In genomic region chr12:103441437-103442186, GRCh38 we compare ENCODE assay signal across 9 cellular contexts. TPM values are rescaled to one million over a fixed set of nuclear protein-coding genes. Genes with fewer than 3 reads are reported as not detected.
DNase-seq lines count a peak whose midpoint lies in the region; ATAC-seq and TF ChIP-seq lines count a peak whose summit lies in the region.
"Had no signal": no experiment of that assay in that cellular context is flagged by ENCODE, and none has a peak within 500 bp of the region (broad histone marks: within the 10 kb centered on the region; RNA-seq: fewer than 3 reads in every experiment).

No MANE protein-coding gene starts in this region.

- peak overlapping the region; percentile 96 for H3K27ac Mint-ChIP-seq in CD4-positive, alpha-beta T cell
- H3K27ac Mint-ChIP-seq in activated CD4-positive, alpha-beta T cell treated with anti-CD3 and anti-CD28 coated beads, Interleukin-2, amount 10 ng/mL, durations not matched to agents 7 days and 5 days, result peak overlapping the region; percentile 96

- H3K27me3 Mint-ChIP-seq in CD4-positive, alpha-beta T cell, result no peaks in the 10 kb centered on the region
- H3K27me3 Mint-ChIP-seq in activated CD4-positive, alpha-beta T cell treated with anti-CD3 and anti-CD28 coated beads, Interleukin-2, amount 10 ng/mL, durations not matched to agents 7 days and 5 days, result no peaks in the 10 kb centered on the region

- ATAC-seq in CD4-positive, alpha-beta T cell (ENCODE audit: poor library complexity), result peak; percentile 92
- peak; percentile 99 for ATAC-seq in HG03108 (IDR thresholded peaks at IDR 0.05; ENCODE audit: unreplicated experiment)

- POLR2A ChIA-PET in CD4-positive, alpha-beta T cell (lab: Charles Lee), result interaction anchor here (0.7 to 1.4 kb wide), 3 partner anchors 15 to 54 kb away, joined by 3 to 6 read pairs (median 3); no protein-coding TSS in a partner anchor
- POLR2A ChIA-PET in activated CD4-positive, alpha-beta T cell treated with anti-CD3 and anti-CD28 coated beads, Interleukin-2, amount 10 ng/mL, durations not matched to agents 7 days and 5 days (lab: Charles Lee), result interaction anchor here (0.7 kb wide), 1 partner anchor 30 kb away, joined by 3 read pairs; no protein-coding TSS in a partner anchor

- H3K27me3 ChIP-seq in CD4-positive, alpha-beta T cell (ENCODE audit: control insufficient read depth, insufficient read depth, low read length), result no peaks in the 10 kb centered on the region

- CTCF ChIA-PET in CD4-positive, alpha-beta T cell (lab: Charles Lee), result no interaction called here
- CTCF ChIA-PET in activated CD4-positive, alpha-beta T cell treated with anti-CD3 and anti-CD28 coated beads, Interleukin-2, amount 10 ng/mL, durations not matched to agents 7 days and 5 days (lab: Charles Lee), result no interaction called here

- intact Hi-C loops in CD4-positive, alpha-beta T cell (cut with DNase I, micrococcal nuclease), result no loop called here

- no peak for TF ChIP-seq CTCF in CD4-positive, alpha-beta T cell (IDR thresholded peaks at IDR 0.05)

- H3K9me3 ChIP-seq in CD4-positive, alpha-beta T cell (ENCODE audit: control insufficient read depth, low read length), result no peaks in the 10 kb centered on the region

- peak overlapping the region; percentile 88 for H3K4me3 Mint-ChIP-seq in CD4-positive, alpha-beta T cell
- H3K4me3 Mint-ChIP-seq in activated CD4-positive, alpha-beta T cell treated with anti-CD3 and anti-CD28 coated beads, Interleukin-2, amount 10 ng/mL, durations not matched to agents 7 days and 5 days, result peak overlapping the region; percentile 62

- peaks cover 23% of the 10 kb centered on the region for H3K4me1 Mint-ChIP-seq in CD4-positive, alpha-beta T cell (ENCODE audit: low read depth)
- H3K4me1 Mint-ChIP-seq in activated CD4-positive, alpha-beta T cell treated with anti-CD3 and anti-CD28 coated beads, Interleukin-2, amount 10 ng/mL, durations not matched to agents 7 days and 5 days, result peaks cover 20% of the 10 kb centered on the region

- DNase-seq in CD4-positive, alpha-beta T cell, result peak in 8 of 10 experiments; percentile 5 to 37 (median 10)
- DNase-seq in GM19238 (ENCODE audit: insufficient read length, low spot score), result peak; percentile 66
- peak; percentile 37 for DNase-seq in activated CD4-positive, alpha-beta T cell treated with anti-CD3 and anti-CD28 coated beads, Interleukin-2, amount 10 ng/mL, durations not matched to agents 7 days and 5 days
- peak; percentile 27 for DNase-seq in stimulated activated CD4-positive, alpha-beta T cell treated with anti-CD3 and anti-CD28 coated beads, Interleukin-4, amount 100 ng/mL, for 24 hours
- no peak for DNase-seq in inferior parietal cortex (ENCODE audit: extremely low spot score)
- no peak for DNase-seq in COLO829 (ENCODE audit: low spot score)
- no peak for DNase-seq in DMS153 (lab: John Stamatoyannopoulos, UW)

- H3K36me3 Mint-ChIP-seq in CD4-positive, alpha-beta T cell (ENCODE audit: low read depth), result peaks cover 10% of the 10 kb centered on the region
- peaks cover 3% of the 10 kb centered on the region for H3K36me3 Mint-ChIP-seq in activated CD4-positive, alpha-beta T cell treated with anti-CD3 and anti-CD28 coated beads, Interleukin-2, amount 10 ng/mL, durations not matched to agents 7 days and 5 days (ENCODE audit: low read depth)

- H3K9me3 Mint-ChIP-seq in CD4-positive, alpha-beta T cell, result no peaks in the 10 kb centered on the region
- peaks cover 2% of the 10 kb centered on the region for H3K9me3 Mint-ChIP-seq in activated CD4-positive, alpha-beta T cell treated with anti-CD3 and anti-CD28 coated beads, Interleukin-2, amount 10 ng/mL, durations not matched to agents 7 days and 5 days

- peak overlapping the region; percentile 46 for H3K27ac ChIP-seq in CD4-positive, alpha-beta T cell (ENCODE audit: low read depth, low read length)

RNA-seq across cellular contexts. Expression of gene C12orf42, which starts 54.2 kb away (rescaled TPM):
- 1 to 10 TPM; 3.9 to 4.8 TPM for total RNA-seq in CD4-positive, alpha-beta T cell
- 1 to 10 TPM in 1 of 2 experiments, under 1 TPM in 1; 0.57 to 1.0 TPM for total RNA-seq in activated CD4-positive, alpha-beta T cell treated with anti-CD3 and anti-CD28 coated beads, Interleukin-2, amount 10 ng/mL, durations not matched to agents 7 days and 5 days
- total RNA-seq: lung had no signal

Comparison
In these comparisons a context has a peak if more than half of its experiments do, and no peak if none do; other contexts are left out.
1. DNase-seq: peak in CD4-positive, alpha-beta T cell (8 of 10), GM19238 (single experiment), activated CD4-positive, alpha-beta T cell treated with anti-CD3 and anti-CD28 coated beads, Interleukin-2, amount 10 ng/mL, durations not matched to agents 7 days and 5 days (single experiment) and stimulated activated CD4-positive, alpha-beta T cell treated with anti-CD3 and anti-CD28 coated beads, Interleukin-4, amount 100 ng/mL, for 24 hours (single experiment); none in inferior parietal cortex (single experiment), COLO829 (single experiment) and DMS153 (single experiment).